In the genomic region with DNA sequence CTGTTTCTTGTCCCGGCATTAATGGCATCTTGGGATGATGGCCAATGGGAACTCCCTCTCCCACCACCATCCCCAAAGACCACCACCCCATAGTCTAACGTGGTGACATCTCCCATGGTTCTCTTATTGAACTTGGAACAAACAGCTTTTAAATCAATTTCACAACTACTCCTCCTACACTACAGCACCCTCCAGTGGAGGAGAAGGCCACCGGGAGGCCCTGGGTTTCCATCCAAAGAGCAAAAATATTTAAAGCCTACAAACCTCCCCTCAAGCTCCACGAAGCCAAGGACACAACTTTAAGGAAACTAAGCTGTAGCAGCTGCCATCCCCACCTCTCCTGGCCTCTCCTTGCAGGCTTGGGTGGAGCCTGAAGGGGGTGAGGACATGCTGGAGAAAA, we compare ENCODE assay signal across 14 cellular contexts.
DNase-seq lines count a peak whose midpoint lies in the region; ATAC-seq, FAIRE-seq and TF ChIP-seq lines count a peak whose summit lies in the region.
"Had no signal": no experiment of that assay in that cellular context is flagged by ENCODE, and none has a peak within 500 bp of the region (broad histone marks: within the 10 kb centered on the region; RNA-seq: fewer than 3 reads in every experiment).

No MANE protein-coding gene starts in this region.

- H3K27me3 Mint-ChIP-seq in endothelial cell (ENCODE audit: unreplicated experiment): peaks cover 6% of the 10 kb centered on the region

- intact Hi-C loops in HepG2 (cut with micrococcal nuclease; ENCODE audit: unreplicated experiment): no loop called here

- no peak for TF ChIP-seq POLR2A in HepG2 (IDR thresholded peaks at IDR 0.05; ENCODE audit: insufficient read depth in 1 of 2, low read depth in 2 of 2, low read length in 2 of 2)

- BruUV-seq in HepG2 (replicated peaks; lab: Mats Ljungman, UMichigan): no TSS peak

- H3K27ac ChIP-seq in C4-2B (no peak overlapping the region), HepG2 (ENCODE audit: extremely low read length, insufficient read depth, low read length) (no peak overlapping the region)
- H3K27ac ChIP-seq: SK-N-MC had no signal

- TF ChIP-seq CTCF in C4-2B (conservative IDR thresholded peaks at IDR 0.05) (peak; percentile 66), HepG2 (CRISPR knock-in tag; IDR thresholded peaks at IDR 0.05) (peak; percentile 19; the same call in 1 of the 2 replicates), endothelial cell (IDR thresholded peaks at IDR 0.05; ENCODE audit: unreplicated experiment) (no peak)

- FAIRE-seq in HepG2 (lab: Jason Lieb, UNC): no peak

- no peaks in the 10 kb centered on the region for H4K20me1 ChIP-seq in HepG2 (ENCODE audit: insufficient read depth, low read length)

- no peaks in the 10 kb centered on the region for H3K36me3 ChIP-seq in adipocyte (ENCODE audit: control insufficient read depth, insufficient read depth, low read length, severe bottlenecking)
- no peaks in the 10 kb centered on the region for H3K36me3 ChIP-seq in HepG2 (replicated peaks in 1 of 2; ENCODE audit: control insufficient read depth in 1 of 2, insufficient read depth in 2 of 2, low read length in 2 of 2)

- H3K27me3 ChIP-seq in adipocyte (replicated peaks; ENCODE audit: control insufficient read depth, insufficient read depth, low read length) (peaks cover 37% of the 10 kb centered on the region), HepG2 (ENCODE audit: control insufficient read depth in 1 of 2, insufficient read depth in 2 of 2, low read length in 2 of 2) (peaks cover 3 to 55% of the 10 kb centered on the region in 2 experiments; a peak in 4 of 5 replicates)

- POLR2A ChIA-PET in HepG2 (lab: Yijun Ruan, JAX): no interaction called here

- H3K79me2 ChIP-seq in HepG2 (ENCODE audit: insufficient read depth, low read length): no peaks in the 10 kb centered on the region

- 3% methylated on average over 4 of the region's 4 CpGs for WGBS in HepG2 (ENCODE audit: low lambda C conversion rate)

- H3K36me3 Mint-ChIP-seq in endothelial cell (ENCODE audit: low read depth, unreplicated experiment): peaks cover 4% of the 10 kb centered on the region

- H3K27ac Mint-ChIP-seq in endothelial cell (ENCODE audit: unreplicated experiment): no peak overlapping the region
- H3K27ac Mint-ChIP-seq: nephron had no signal

- H3K4me3 Mint-ChIP-seq in endothelial cell (ENCODE audit: unreplicated experiment): no peak overlapping the region
- H3K4me3 Mint-ChIP-seq: central memory CD8-positive, alpha-beta T cell; nephron had no signal

- in situ Hi-C loops in HepG2 (cut with HindIII; ENCODE audit: extremely low pct_ligation_motif_present, low pct_unique_long_range_greater_than_20kb): loop anchor here (10.0 kb wide), 1 partner anchor 324 kb away; no protein-coding TSS in a partner anchor

- H3K9ac ChIP-seq in adipocyte (ENCODE audit: low read length): no peak overlapping the region
- no peak overlapping the region for H3K9ac ChIP-seq in HepG2 (ENCODE audit: insufficient read depth, low read depth, low read length)

- DNase-seq in HPDE6-E6E7 (ENCODE audit: extremely low spot score): peak; percentile 35
- DNase-seq in adipocyte (ENCODE audit: low read depth): peak; percentile 52
- no peak for DNase-seq in HepG2 (ENCODE audit: low spot score)
- DNase-seq in NCI-H82 (lab: John Stamatoyannopoulos, UW): no peak
- no peak for DNase-seq in activated CD4-positive, alpha-beta T cell treated with anti-CD3 and anti-CD28 coated beads, Interleukin-2, amount 50 U/mL, for 4 hours
- no peak for DNase-seq in NCI-H146 treated with DMSO at 0.1 percent for 48 hours (lab: John Stamatoyannopoulos, UW; ENCODE audit: unreplicated experiment)
- DNase-seq in endothelial cell (ENCODE audit: low spot score): no peak
- DNase-seq: hypothalamus; NCI-H1417; stimulated activated CD4-positive, alpha-beta T cell treated with anti-CD3 and anti-CD28 coated beads, Interleukin-2, amount 100 ng/mL, for 48 hours had no signal

- H3K4me1 ChIP-seq in adipocyte (ENCODE audit: control insufficient read depth, insufficient read depth, low read length) (peaks cover 3% of the 10 kb centered on the region), HepG2 (ENCODE audit: insufficient read depth, low read length) (no peaks in the 10 kb centered on the region)

- peak; percentile 56 for ATAC-seq in HepG2

- no peak overlapping the region for H2AFZ ChIP-seq in HepG2 (ENCODE audit: low read length)

- H3K4me2 ChIP-seq in HepG2 (ENCODE audit: low read depth, low read length): no peak overlapping the region

- CTCF ChIA-PET in HepG2 (lab: Yijun Ruan, JAX; ENCODE audit: low intra/inter-chr PET ratio, low total read pairs): no interaction called here

- TF ChIP-seq EP300 in HepG2 (IDR thresholded peaks at IDR 0.05; ENCODE audit: low read depth in 2 of 2, low read length in 2 of 2) (no peak), HepG2 (CRISPR knock-in tag; IDR thresholded peaks at IDR 0.05; ENCODE audit: borderline replicate concordance) (no peak)

- H3K4me3 ChIP-seq in adipocyte (ENCODE audit: low read length) (no peak overlapping the region), HepG2 (replicated peaks in 1 of 3; ENCODE audit: insufficient read depth in 1 of 3, low read depth in 2 of 3, low read length in 3 of 3) (no peak overlapping the region)
- H3K4me3 ChIP-seq: SK-N-MC had no signal

- TF ChIP-seq RAD21 in HepG2 (CRISPR knock-in tag; IDR thresholded peaks at IDR 0.05): no peak

- no peaks in the 10 kb centered on the region for H3K4me1 Mint-ChIP-seq in endothelial cell (ENCODE audit: unreplicated experiment)
- H3K4me1 Mint-ChIP-seq: central memory CD8-positive, alpha-beta T cell; nephron had no signal

- H3K9me3 ChIP-seq in adipocyte (ENCODE audit: control insufficient read depth, low read length) (no peaks in the 10 kb centered on the region), HepG2 (ENCODE audit: low read length) (no peaks in the 10 kb centered on the region)

- no peaks in the 10 kb centered on the region for H3K9me3 Mint-ChIP-seq in endothelial cell (ENCODE audit: unreplicated experiment)
- H3K9me3 Mint-ChIP-seq: central memory CD8-positive, alpha-beta T cell; nephron had no signal

TF ChIP-seq in HepG2, 621 proteins besides CTCF, POLR2A, EP300 and RAD21:
- TF ChIP-seq STAG1 (CRISPR knock-in tag; IDR thresholded peaks at IDR 0.05) (peak; percentile 52), GZF1 (CRISPR knock-in tag; IDR thresholded peaks at IDR 0.05) (no peak)

Comparison
In these comparisons a context has a peak if more than half of its experiments do, and no peak if none do; other contexts are left out.
1. DNase-seq: peak in HPDE6-E6E7 (single experiment) and adipocyte (single experiment); none in HepG2 (single experiment), NCI-H82 (single experiment), activated CD4-positive, alpha-beta T cell treated with anti-CD3 and anti-CD28 coated beads, Interleukin-2, amount 50 U/mL, for 4 hours (0 of 2), NCI-H146 treated with DMSO at 0.1 percent for 48 hours (single experiment) and endothelial cell (single experiment).